Comparison of ENCODE assay signal across 1 cellular context in genomic region chr10:97425964-97426775, GRCh38.
TF ChIP-seq lines count a peak whose summit lies in the region.

PGAM1 (plus strand) TSS chr10:97426191; CDS start chr10:97426308, 117 bp downstream.

TF ChIP-seq in GM23338, 12 proteins besides CTCF, POLR2A, EP300 and RAD21 (continued from another document):
- no peak for TF ChIP-seq ETS1 (IDR thresholded peaks at IDR 0.05)
- no peak for TF ChIP-seq ZNF114 (CRISPR knock-in tag; IDR thresholded peaks at IDR 0.05)
- no peak for TF ChIP-seq JUNB (IDR thresholded peaks at IDR 0.05; ENCODE audit: unreplicated experiment)
- no peak for TF ChIP-seq NANOG (IDR thresholded peaks at IDR 0.05; ENCODE audit: borderline replicate concordance)
- TF ChIP-seq CREB1 (CRISPR knock-in tag; IDR thresholded peaks at IDR 0.05; ENCODE audit: low read depth), result peak; percentile 51; the same call in 1 of the 2 replicates
- TF ChIP-seq REST (IDR thresholded peaks at IDR 0.05; ENCODE audit: unreplicated experiment), result no peak
TF ChIP-seq in GM23338: peak in this region for 2.
